ENCODE assay signal across 11 cellular contexts in genomic region chr7:72118366-72118765, GRCh38.
"Had no signal": no experiment of that assay in that cellular context is flagged by ENCODE, and none has a peak within 500 bp of the region (broad histone marks: within the 10 kb centered on the region; RNA-seq: fewer than 3 reads in every experiment).

No MANE protein-coding gene starts in this region.

- ATAC-seq: GM23338, HCT116 had no signal

- H3K9me3 ChIP-seq: HAP-1 had no signal

- H3K4me3 ChIP-seq: GM23248, GM23338, HAP-1 had no signal

- H3K4me1 ChIP-seq: HAP-1 had no signal

- H3K36me3 ChIP-seq: HAP-1 had no signal

- DNase-seq: GM23248, GOT3, H7, H9, HCEC 1CT, HFFc6 had no signal

- H3K4me3 Mint-ChIP-seq: GM23338, H9, HFFc6 had no signal

- H3K27ac ChIP-seq: GM23248 had no signal

- FAIRE-seq: H1, H54 had no signal

- H3K27ac Mint-ChIP-seq: GM23338, H9, HFFc6 had no signal
